Comparison of ENCODE assay signal across 1 cellular context in genomic region chr12:56103823-56104108, GRCh38.
TF ChIP-seq lines count a peak whose summit lies in the region.

No MANE protein-coding gene starts in this region.

TF ChIP-seq in GM12878, 131 proteins besides CTCF, POLR2A, EP300 and RAD21:
- TF ChIP-seq ZSCAN29 (IDR thresholded peaks at IDR 0.05): peak; percentile 87; the same call in 1 of the 2 replicates
- no peak for TF ChIP-seq MTA3 (IDR thresholded peaks at IDR 0.05; ENCODE audit: borderline replicate concordance, low read length)
- peak; percentile 77 for TF ChIP-seq SMAD1 (IDR thresholded peaks at IDR 0.05; ENCODE audit: low read depth, partially characterized antibody)
- no peak for TF ChIP-seq LARP7 (IDR thresholded peaks at IDR 0.05)
- no peak for TF ChIP-seq CREB1 (IDR thresholded peaks at IDR 0.05; ENCODE audit: low read depth)
- no peak for TF ChIP-seq NFYA (IDR thresholded peaks at IDR 0.05; ENCODE audit: borderline replicate concordance, low read depth, low read length)
- no peak for TF ChIP-seq CEBPB (IDR thresholded peaks at IDR 0.05; ENCODE audit: borderline replicate concordance in 1 of 2, low read depth in 2 of 2, low read length in 2 of 2)
- no peak for TF ChIP-seq JUNB (IDR thresholded peaks at IDR 0.05)
- TF ChIP-seq E2F4 (IDR thresholded peaks at IDR 0.05; ENCODE audit: low read depth, low read length): no peak
